8 cellular contexts compared by ENCODE assay signal in genomic region chr3:54120657-54121403, GRCh38. TPM values are rescaled to one million over a fixed set of nuclear protein-coding genes. Genes with fewer than 3 reads are reported as not detected.
DNase-seq lines count a peak whose midpoint lies in the region; ATAC-seq and TF ChIP-seq lines count a peak whose summit lies in the region.

No MANE protein-coding gene starts in this region.

- peaks cover 38% of the 10 kb centered on the region for H3K27me3 Mint-ChIP-seq in activated T-helper 1 cell treated with anti-CD3 and anti-CD28 coated beads, Interleukin-12 subunit alpha, Interleukin-12 subunit beta, Interleukin-2, Interleukin-4 antibody, amounts not matched to agents 30 ng/mL and 10 ng/mL and 1 ng/mL, durations not matched to agents 14 hours and 24 hours and 36 hours (ENCODE audit: insufficient read depth)

- no peak overlapping the region for H3K27ac Mint-ChIP-seq in activated T-helper 1 cell treated with anti-CD3 and anti-CD28 coated beads, Interleukin-12 subunit alpha, Interleukin-12 subunit beta, Interleukin-2, Interleukin-4 antibody, amounts not matched to agents 30 ng/mL and 10 ng/mL and 1 ng/mL, durations not matched to agents 14 hours and 24 hours and 36 hours

- no peak overlapping the region for H3K4me3 Mint-ChIP-seq in activated T-helper 1 cell treated with anti-CD3 and anti-CD28 coated beads, Interleukin-12 subunit alpha, Interleukin-12 subunit beta, Interleukin-2, Interleukin-4 antibody, amounts not matched to agents 30 ng/mL and 10 ng/mL and 1 ng/mL, durations not matched to agents 14 hours and 24 hours and 36 hours

- H3K9me3 ChIP-seq in adrenal gland (replicated peaks in 1 of 3) (no peaks in the 10 kb centered on the region), mucosa of descending colon (no peaks in the 10 kb centered on the region), aorta (ENCODE audit: control insufficient read depth, low read length) (peaks cover 2% of the 10 kb centered on the region)

- peaks cover 10 to 11% of the 10 kb centered on the region in 2 donors for H3K4me1 ChIP-seq in adrenal gland (replicated peaks in 1 of 2)
- peaks cover 13% of the 10 kb centered on the region for H3K4me1 ChIP-seq in mucosa of descending colon (ENCODE audit: low read depth)
- H3K4me1 ChIP-seq in aorta (ENCODE audit: control insufficient read depth in 1 of 2, insufficient read depth in 2 of 2, low read length in 2 of 2) = no peaks in the 10 kb centered on the region

- TF ChIP-seq CTCF in GM12865 (IDR thresholded peaks at IDR 0.05; ENCODE audit: insufficient read depth, low read depth, low read length, missing control alignments) (no peak), adrenal gland (IDR thresholded peaks at IDR 0.05) (no peak), mucosa of descending colon (IDR thresholded peaks at IDR 0.05) (no peak)

- no peaks in the 10 kb centered on the region for H3K36me3 Mint-ChIP-seq in activated T-helper 1 cell treated with anti-CD3 and anti-CD28 coated beads, Interleukin-12 subunit alpha, Interleukin-12 subunit beta, Interleukin-2, Interleukin-4 antibody, amounts not matched to agents 30 ng/mL and 10 ng/mL and 1 ng/mL, durations not matched to agents 14 hours and 24 hours and 36 hours (ENCODE audit: low read depth)

- ATAC-seq in HG03039 (IDR thresholded peaks at IDR 0.05; ENCODE audit: unreplicated experiment) (peak; percentile 48), mucosa of descending colon (peak; percentile 32), aorta (ENCODE audit: low FRiP score) (no peak)

- H3K27me3 ChIP-seq in adrenal gland = peaks cover 37% of the 10 kb centered on the region
- no peaks in the 10 kb centered on the region for H3K27me3 ChIP-seq in aorta (ENCODE audit: control insufficient read depth in 1 of 2, insufficient read depth in 2 of 2, low read length in 1 of 2)

- peak overlapping the region in 1 of 5 donors; percentile 17 for H3K27ac ChIP-seq in adrenal gland
- H3K27ac ChIP-seq in aorta (ENCODE audit: low read depth in 1 of 2, low read length in 2 of 2) = no peak overlapping the region

- 3 to 14% (median 5%) methylated on average over 9 to 45 of the region's 45 CpGs for WGBS in adrenal gland, 4 donors
- 3% methylated on average over 45 of the region's 45 CpGs for WGBS in aorta, 2 donors

- no peak for TF ChIP-seq POLR2A in adrenal gland (IDR thresholded peaks at IDR 0.05)

- peak overlapping the region; percentile 13; the same call in 1 of the 2 replicates for H3K4me3 ChIP-seq in GM12865 (ENCODE audit: low read depth, low read length)
- H3K4me3 ChIP-seq in adrenal gland = peak overlapping the region in 1 of 4 donors; percentile 58
- no peak overlapping the region for H3K4me3 ChIP-seq in mucosa of descending colon
- peak overlapping the region in 1 of 2 donors; percentile 48 for H3K4me3 ChIP-seq in aorta (ENCODE audit: low read length in 2 of 2)

- DNase-seq in GM12865 (ENCODE audit: low read depth) = peak; percentile 57
- peak in 4 of 7 donors; percentile 16 to 34 (median 30) for DNase-seq in adrenal gland
- DNase-seq in mucosa of descending colon = peak in 2 of 3 donors; percentile 4 to 37
- DNase-seq in activated T-helper 1 cell treated with anti-CD3 and anti-CD28 coated beads, Interleukin-12 subunit alpha, Interleukin-12 subunit beta, Interleukin-2, Interleukin-4 antibody, amounts not matched to agents 30 ng/mL and 10 ng/mL and 1 ng/mL, durations not matched to agents 14 hours and 24 hours and 36 hours (ENCODE audit: low spot score) = no peak
- DNase-seq in NCI-H82 (lab: John Stamatoyannopoulos, UW) = no peak
- no peak for DNase-seq in NOMO-1 treated with DMSO at 0.1 percent for 48 hours (lab: John Stamatoyannopoulos, UW; ENCODE audit: unreplicated experiment)
- DNase-seq in aorta = no peak

- intact Hi-C loops in adrenal gland (cut with DNase I) (no loop called here), mucosa of descending colon (cut with DNase I, micrococcal nuclease) (no loop called here), aorta (cut with DNase I) (no loop called here)
- intact Hi-C loops in activated T-helper 1 cell treated with anti-CD3 and anti-CD28 coated beads, Interleukin-12 subunit alpha, Interleukin-12 subunit beta, Interleukin-2, Interleukin-4 antibody, amounts not matched to agents 30 ng/mL and 10 ng/mL and 1 ng/mL, durations not matched to agents 14 hours and 24 hours and 36 hours (cut with micrococcal nuclease) = loop anchor here (5.0 kb wide), 1 partner anchor 1361 kb away; no protein-coding TSS in a partner anchor

- no peaks in the 10 kb centered on the region for H3K4me1 Mint-ChIP-seq in activated T-helper 1 cell treated with anti-CD3 and anti-CD28 coated beads, Interleukin-12 subunit alpha, Interleukin-12 subunit beta, Interleukin-2, Interleukin-4 antibody, amounts not matched to agents 30 ng/mL and 10 ng/mL and 1 ng/mL, durations not matched to agents 14 hours and 24 hours and 36 hours (ENCODE audit: low read depth)

- H3K36me3 ChIP-seq in adrenal gland (replicated peaks in 1 of 2) = no peaks in the 10 kb centered on the region
- H3K36me3 ChIP-seq in mucosa of descending colon (ENCODE audit: low read depth) = no peaks in the 10 kb centered on the region
- no peaks in the 10 kb centered on the region for H3K36me3 ChIP-seq in aorta (ENCODE audit: control insufficient read depth in 1 of 2, insufficient read depth in 2 of 2, low read length in 1 of 2)

- H3K9me3 Mint-ChIP-seq in activated T-helper 1 cell treated with anti-CD3 and anti-CD28 coated beads, Interleukin-12 subunit alpha, Interleukin-12 subunit beta, Interleukin-2, Interleukin-4 antibody, amounts not matched to agents 30 ng/mL and 10 ng/mL and 1 ng/mL, durations not matched to agents 14 hours and 24 hours and 36 hours = peaks cover 5% of the 10 kb centered on the region

RNA-seq across cellular contexts. Expression of gene CACNA2D3, which starts 1.5 kb away (rescaled TPM):
- total RNA-seq in adrenal gland (1 to 10 TPM in 4 of 8 donors, under 1 TPM in 3, not detected in 1; 0.26 to 7.6 (median 1.4) TPM), mucosa of descending colon (1 to 10 TPM in 1 of 3 donors, under 1 TPM in 2; 0.34 to 3.5 (median 0.55) TPM), aorta (1 to 10 TPM; 1.2 to 2.4 TPM)
- polyA plus RNA-seq in adrenal gland (10 to 100 TPM in 1 of 3 donors, 1 to 10 TPM in 2; 2.2 to 13.7 (median 5.1) TPM), aorta (1 to 10 TPM in 1 of 2 donors, under 1 TPM in 1; 0.72 to 1.8 TPM)
- total RNA-seq in activated T-helper 1 cell treated with anti-CD3 and anti-CD28 coated beads, Interleukin-12 subunit alpha, Interleukin-12 subunit beta, Interleukin-2, Interleukin-4 antibody, amounts not matched to agents 30 ng/mL and 10 ng/mL and 1 ng/mL, durations not matched to agents 14 hours and 24 hours and 36 hours = not detected in 2 replicates

Comparison
In these comparisons a context has a peak if more than half of its experiments do, and no peak if none do; other contexts are left out.
1. DNase-seq: peak in GM12865 (single experiment), adrenal gland (4 of 7) and mucosa of descending colon (2 of 3); none in activated T-helper 1 cell treated with anti-CD3 and anti-CD28 coated beads, Interleukin-12 subunit alpha, Interleukin-12 subunit beta, Interleukin-2, Interleukin-4 antibody, amounts not matched to agents 30 ng/mL and 10 ng/mL and 1 ng/mL, durations not matched to agents 14 hours and 24 hours and 36 hours (single experiment), NCI-H82 (single experiment), NOMO-1 treated with DMSO at 0.1 percent for 48 hours (single experiment) and aorta (0 of 2).